In the genomic region with DNA sequence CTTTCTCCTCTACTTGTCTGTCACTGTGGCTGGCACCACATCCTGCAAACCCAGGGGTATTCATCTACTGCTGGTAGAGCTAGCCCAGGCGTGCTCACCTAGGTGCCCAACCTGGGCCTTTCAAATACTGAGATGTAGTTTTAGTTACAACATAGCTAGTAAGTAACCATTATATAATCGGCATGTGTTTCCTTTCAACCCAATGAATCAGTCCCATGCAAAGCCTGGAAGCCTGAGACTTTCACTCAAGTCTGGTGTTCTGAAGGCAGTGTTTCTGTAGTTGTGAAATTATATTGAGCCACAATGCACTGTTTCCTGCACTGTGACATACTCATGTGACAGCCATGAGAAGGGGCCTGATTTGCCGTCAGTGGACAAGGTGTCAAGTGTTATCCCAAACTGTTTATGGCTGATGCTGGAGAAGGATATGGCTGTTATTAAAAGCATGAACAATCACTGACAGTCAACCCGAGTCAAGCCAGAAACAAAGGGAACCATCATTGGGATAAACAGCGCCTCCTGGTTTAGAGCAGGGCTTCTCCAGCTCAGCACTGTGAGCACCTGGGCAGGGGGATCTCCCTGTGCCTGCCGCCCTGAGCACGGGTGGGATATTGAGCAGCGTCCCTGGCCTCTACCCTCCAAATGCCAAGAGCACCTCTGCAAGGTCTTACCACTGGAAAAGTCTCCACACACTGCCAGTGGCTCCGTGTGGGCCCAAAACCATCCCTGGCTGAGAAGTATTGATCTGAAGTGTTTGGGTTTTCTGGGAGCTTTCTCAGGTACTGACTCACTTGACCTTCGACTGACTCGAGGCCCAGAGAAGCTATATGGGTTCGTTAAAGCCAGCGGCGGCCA, we compare ENCODE assay signal across 1 cellular context.
TF ChIP-seq lines count a peak whose summit lies in the region.

No MANE protein-coding gene starts in this region.

TF ChIP-seq in H1, 55 proteins besides CTCF, POLR2A, EP300 and RAD21:
- TF ChIP-seq SIN3A (conservative IDR thresholded peaks at IDR 0.05 in 1 of 2, IDR thresholded peaks at IDR 0.05 in 1 of 2; ENCODE audit: low read depth in 1 of 2, low read length in 2 of 2) (0 out of 4 replicates have a peak, but pooled peaks of 1 of the 2 experiments have one; percentile 48), BACH1 (IDR thresholded peaks at IDR 0.05; ENCODE audit: low read length) (peak; percentile 42; the same call in 1 of the 2 replicates), GABPA (IDR thresholded peaks at IDR 0.05; ENCODE audit: borderline replicate concordance, insufficient read depth, low read length) (no peak), POLR2AphosphoS5 (IDR thresholded peaks at IDR 0.05; ENCODE audit: low read depth, low read length) (peak; percentile 66), TAF1 (IDR thresholded peaks at IDR 0.05; ENCODE audit: low read depth, low read length) (no peak)
- TF ChIP-seq, protein P1, sequence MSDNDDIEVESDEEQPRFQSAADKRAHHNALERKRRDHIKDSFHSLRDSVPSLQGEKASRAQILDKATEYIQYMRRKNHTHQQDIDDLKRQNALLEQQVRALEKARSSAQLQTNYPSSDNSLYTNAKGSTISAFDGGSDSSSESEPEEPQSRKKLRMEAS (IDR thresholded peaks at IDR 0.05) = 0 out of 2 replicates have a peak, but pooled peaks have one; percentile 6
